In the genomic region with DNA sequence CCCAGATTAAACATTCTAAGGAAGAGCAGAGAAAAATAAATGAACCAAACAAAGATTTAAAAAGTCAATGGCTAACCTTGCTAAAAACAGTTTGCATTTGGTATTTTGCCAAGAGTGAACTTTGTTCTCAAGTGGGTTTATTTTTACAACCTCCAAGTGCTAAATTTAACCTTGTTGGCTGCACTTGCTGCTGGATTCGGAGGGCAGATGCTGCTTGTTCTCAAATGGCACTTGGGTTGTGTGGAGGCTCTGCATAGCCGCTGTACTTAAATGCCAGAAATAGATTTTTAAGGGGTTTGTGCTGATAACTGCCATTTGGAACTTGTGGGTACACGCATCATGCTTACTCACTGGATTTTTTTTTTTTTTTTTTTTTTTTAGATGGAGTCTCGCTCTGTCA, we compare ENCODE assay signal across 14 cellular contexts. TPM values are rescaled to one million over a fixed set of nuclear protein-coding genes. Genes with fewer than 3 reads are reported as not detected.
DNase-seq lines count a peak whose midpoint lies in the region; ATAC-seq and TF ChIP-seq lines count a peak whose summit lies in the region.
"Had no signal": no experiment of that assay in that cellular context is flagged by ENCODE, and none has a peak within 500 bp of the region (broad histone marks: within the 10 kb centered on the region; RNA-seq: fewer than 3 reads in every experiment).

No MANE protein-coding gene starts in this region.

- H3K4ac ChIP-seq in mesendoderm (ENCODE audit: low read depth, low read length): no peak overlapping the region

- in situ Hi-C loops in KBM-7 (cut with MboI; ENCODE audit: low pct_unique_long_range_greater_than_20kb, low sequenced_read_pairs): no loop called here

- H3K18ac ChIP-seq in mesendoderm (ENCODE audit: low read length): no peak overlapping the region

- H3K4me1 ChIP-seq in mesendoderm (ENCODE audit: control insufficient read depth, low read depth, low read length): no peaks in the 10 kb centered on the region
- H3K4me1 ChIP-seq: right lobe of liver had no signal

- WGBS in mesendoderm (ENCODE audit: extremely low coverage, insufficient coverage, low lambda C conversion rate): no CpG with 5 or more reads among the region's 4 CpGs

- no peak overlapping the region for H3K4me2 ChIP-seq in mesendoderm (ENCODE audit: low read length)

- H3K27ac ChIP-seq in mesendoderm (ENCODE audit: low read depth, low read length): no peak overlapping the region
- H3K27ac ChIP-seq: brain microvascular endothelial cell, right lobe of liver had no signal

- H3K23ac ChIP-seq in mesendoderm (ENCODE audit: low read length): no peak overlapping the region

- no peak overlapping the region for H3K4me3 ChIP-seq in fibroblast of the aortic adventitia (ENCODE audit: low read depth, low read length)
- no peak overlapping the region for H3K4me3 ChIP-seq in mesendoderm (ENCODE audit: low read length)
- H3K4me3 ChIP-seq: right lobe of liver had no signal

- no peak for TF ChIP-seq CTCF in fibroblast of the aortic adventitia (IDR thresholded peaks at IDR 0.05; ENCODE audit: insufficient read depth, low read length)

- H2BK5ac ChIP-seq in mesendoderm (ENCODE audit: low read length): no peak overlapping the region

- no peak overlapping the region for H2AK5ac ChIP-seq in mesendoderm (ENCODE audit: low read length)

- no peak overlapping the region for H2BK15ac ChIP-seq in mesendoderm (replicated peaks; ENCODE audit: low read depth)

- H3K36me3 ChIP-seq in mesendoderm (ENCODE audit: control insufficient read depth, insufficient read depth, low read length): peaks cover 2% of the 10 kb centered on the region
- H3K36me3 ChIP-seq: right lobe of liver had no signal

- H3K79me1 ChIP-seq in mesendoderm (ENCODE audit: low read length): no peaks in the 10 kb centered on the region

- H3K9ac ChIP-seq in mesendoderm (ENCODE audit: low read length): no peak overlapping the region

- H3K79me2 ChIP-seq in mesendoderm (ENCODE audit: control insufficient read depth, insufficient read depth, low read length): no peaks in the 10 kb centered on the region

- no peak overlapping the region for H2BK120ac ChIP-seq in mesendoderm (ENCODE audit: low read depth, low read length)

- H4K5ac ChIP-seq in mesendoderm (ENCODE audit: low read length): no peak overlapping the region

- ATAC-seq in HG02642 (IDR thresholded peaks at IDR 0.05; ENCODE audit: poor library complexity, unreplicated experiment): no peak
- ATAC-seq: left lobe of liver, right lobe of liver had no signal

- peak; percentile 53 for DNase-seq in KBM-7
- DNase-seq in NCI-H345 (lab: John Stamatoyannopoulos, UW): peak; percentile 87
- peak; percentile 50 for DNase-seq in fibroblast of the aortic adventitia (ENCODE audit: low read depth)
- DNase-seq in putamen (ENCODE audit: low spot score): peak; percentile 74
- DNase-seq in activated CD4-positive, CD25-positive, alpha-beta regulatory T cell treated with anti-CD3 and anti-CD28 coated beads, Interleukin-2, amount 50 U/mL, for 72 hours: no peak
- no peak for DNase-seq in mesendoderm
- DNase-seq in 8988T: no peak
- DNase-seq: activated CD8-positive, alpha-beta memory T cell treated with anti-CD3 and anti-CD28 coated beads for 24 hours; brain microvascular endothelial cell; NCI-H2081 had no signal

- H3K56ac ChIP-seq in mesendoderm (ENCODE audit: low read length): no peak overlapping the region

- H3K27me3 ChIP-seq in mesendoderm (ENCODE audit: insufficient read depth, low read length, poor library complexity): no peaks in the 10 kb centered on the region
- H3K27me3 ChIP-seq: brain microvascular endothelial cell, right lobe of liver had no signal

- no peak overlapping the region for H4K8ac ChIP-seq in mesendoderm (ENCODE audit: low read depth, low read length)

RNA-seq across cellular contexts. Expression of a gene that starts 13.3 kb away (rescaled TPM):
- 1.8 and 2.0 TPM in 2 replicates for total RNA-seq in fibroblast of the aortic adventitia (ENCODE audit: low replicate concordance)
- polyA plus RNA-seq in mesendoderm (2013, experiment 1 of 2): 10.0 TPM
- 10.5 TPM for polyA plus RNA-seq in mesendoderm (2013, experiment 2 of 2)

RNA-seq across cellular contexts. Expression of a gene that starts 22.1 kb away (rescaled TPM):
- 4.7 and 9.9 TPM in 2 replicates for total RNA-seq in fibroblast of the aortic adventitia (ENCODE audit: low replicate concordance)
- polyA plus RNA-seq in mesendoderm (2013, experiment 1 of 2): 19.2 TPM
- polyA plus RNA-seq in mesendoderm (2013, experiment 2 of 2): 16.9 TPM

RNA-seq across cellular contexts. Expression of a gene that starts 22.3 kb away (rescaled TPM):
- 0.99 and 1.8 TPM in 2 replicates for total RNA-seq in fibroblast of the aortic adventitia (ENCODE audit: low replicate concordance)
- 1.1 TPM for polyA plus RNA-seq in mesendoderm (2013, experiment 1 of 2)
- 1.1 TPM for polyA plus RNA-seq in mesendoderm (2013, experiment 2 of 2)

RNA-seq across cellular contexts. Expression of a gene that starts 27.5 kb away (rescaled TPM):
- 0.18 TPM in 1 of 2 replicates, not detected in the other for total RNA-seq in fibroblast of the aortic adventitia (ENCODE audit: low replicate concordance)
- polyA plus RNA-seq in mesendoderm (2013, experiment 1 of 2): 0.07 TPM
- polyA plus RNA-seq in mesendoderm (2013, experiment 2 of 2): 0.17 TPM
- total RNA-seq: SK-MEL-5 had no signal

RNA-seq across cellular contexts. Expression of a gene that starts 34.1 kb away (rescaled TPM):
- not detected in 2 replicates for total RNA-seq in fibroblast of the aortic adventitia (ENCODE audit: low replicate concordance)
- not detected for polyA plus RNA-seq in mesendoderm (2013, experiment 1 of 2)
- not detected for polyA plus RNA-seq in mesendoderm (2013, experiment 2 of 2)
- total RNA-seq: SK-MEL-5 had no signal

Comparison
In these comparisons a context has a peak if more than half of its experiments do, and no peak if none do; other contexts are left out.
1. DNase-seq: peak in KBM-7 (single experiment), NCI-H345 (single experiment), fibroblast of the aortic adventitia (single experiment) and putamen (single experiment); none in activated CD4-positive, CD25-positive, alpha-beta regulatory T cell treated with anti-CD3 and anti-CD28 coated beads, Interleukin-2, amount 50 U/mL, for 72 hours (single experiment), mesendoderm (single experiment) and 8988T (single experiment).